ENCODE assay signal across 10 cellular contexts in the genomic region with DNA sequence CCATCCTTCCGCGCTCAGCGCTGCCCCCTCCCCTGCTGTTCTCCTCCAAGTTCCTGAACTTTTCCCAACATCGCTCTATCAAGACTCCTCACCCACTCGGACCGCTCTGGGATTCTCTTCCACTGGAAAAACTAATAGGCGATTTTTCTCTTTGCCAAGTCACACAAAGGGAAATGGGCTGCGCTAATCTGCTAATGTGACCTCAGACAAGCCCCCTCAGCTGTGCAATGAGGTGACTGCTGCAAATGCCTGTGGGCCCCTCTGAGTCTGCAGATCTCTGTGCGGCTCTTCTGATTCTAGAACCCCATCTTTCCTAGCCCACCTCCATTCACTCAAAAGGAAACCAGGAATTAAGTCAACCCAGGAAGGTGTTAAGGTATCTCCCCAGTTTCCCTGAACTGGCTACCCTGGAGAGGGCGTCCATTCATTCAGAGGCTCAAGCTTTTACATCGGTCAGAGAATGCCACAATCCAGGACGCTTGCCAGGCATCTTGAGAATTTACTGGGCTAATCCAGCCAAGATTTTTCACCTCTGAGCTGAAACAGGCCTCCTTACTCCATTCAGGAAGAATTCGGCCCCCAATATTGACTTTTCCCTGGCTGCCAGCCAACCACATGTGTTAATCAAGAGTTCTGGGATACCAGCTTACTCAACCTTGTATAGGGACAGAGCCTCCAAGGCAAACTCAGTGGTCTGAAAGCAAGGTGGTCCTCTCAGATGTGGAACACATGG. TPM values are rescaled to one million over a fixed set of nuclear protein-coding genes. Genes with fewer than 3 reads are reported as not detected.
DNase-seq lines count a peak whose midpoint lies in the region; ATAC-seq and TF ChIP-seq lines count a peak whose summit lies in the region.
"Had no signal": no experiment of that assay in that cellular context is flagged by ENCODE, and none has a peak within 500 bp of the region (broad histone marks: within the 10 kb centered on the region; RNA-seq: fewer than 3 reads in every experiment).

No MANE protein-coding gene starts in this region.

- peaks cover 33% of the 10 kb centered on the region for H3K27me3 Mint-ChIP-seq in memory B cell

- DNase-seq in NCI-H345 (lab: John Stamatoyannopoulos, UW) (peak; percentile 2), NCI-H345 treated with DMSO at 0.1 percent for 48 hours (lab: John Stamatoyannopoulos, UW; ENCODE audit: unreplicated experiment) (no peak), dorsolateral prefrontal cortex (no peak), memory B cell (ENCODE audit: low spot score in 2 of 2) (no peak), activated gamma-delta T cell treated with Interleukin-2 at 50 U/mL for 16 hours (no peak), D341Med (ENCODE audit: low spot score) (no peak)

- ATAC-seq in memory B cell (ENCODE audit: low read depth) (no peak), GM19324 (IDR thresholded peaks at IDR 0.05; ENCODE audit: low FRiP score, unreplicated experiment) (no peak)

- H3K36me3 Mint-ChIP-seq in memory B cell, result no peaks in the 10 kb centered on the region

- peaks cover 1% of the 10 kb centered on the region for H3K9me3 Mint-ChIP-seq in memory B cell

- 12% methylated on average over 13 of the region's 13 CpGs for WGBS in urinary bladder

- H3K27ac ChIP-seq in dorsolateral prefrontal cortex (no peak overlapping the region), urinary bladder (ENCODE audit: low read depth) (no peak overlapping the region)
- H3K27ac ChIP-seq: BLaER1 treated with 17β-estradiol and CSF1 and Interleukin-3, amounts not matched to agents 10 nM and 100 nM had no signal

- H3K4me3 ChIP-seq in dorsolateral prefrontal cortex (peak overlapping the region in 55 of 59 donors; percentile 9 to 65 (median 44)), urinary bladder (ENCODE audit: low read depth, low read length) (peak overlapping the region; percentile 49)

- no peak for TF ChIP-seq CTCF in dorsolateral prefrontal cortex (IDR thresholded peaks at IDR 0.05 in 54 of 56, conservative IDR thresholded peaks at IDR 0.05 in 2 of 56; ENCODE audit: low read depth in 1 of 56, partially characterized antibody in 56 of 56)

- no peak overlapping the region for H3K27ac Mint-ChIP-seq in memory B cell

- peak overlapping the region; percentile 4 for H3K4me3 Mint-ChIP-seq in memory B cell

- H3K36me3 ChIP-seq in urinary bladder (ENCODE audit: insufficient read depth), result no peaks in the 10 kb centered on the region
- H3K36me3 ChIP-seq: BLaER1 treated with 17β-estradiol and CSF1 and Interleukin-3, amounts not matched to agents 10 nM and 100 nM had no signal

- peaks cover 0 to 80% (median 34%) of the 10 kb centered on the region in 45 donors for H3K27me3 ChIP-seq in dorsolateral prefrontal cortex

- no peaks in the 10 kb centered on the region for H3K4me1 Mint-ChIP-seq in memory B cell

- no peaks in the 10 kb centered on the region for H3K4me1 ChIP-seq in urinary bladder (ENCODE audit: insufficient read depth)

- intact Hi-C loops in dorsolateral prefrontal cortex (cut with DNase I), result no loop called here

RNA-seq across cellular contexts. Expression of gene ADAMTS12, which starts 0.8 kb away (rescaled TPM):
- total RNA-seq in dorsolateral prefrontal cortex (1 to 10 TPM in 23 of 120 experiments, under 1 TPM in 94, not detected in 3; 0.07 to 3.3 (median 0.49) TPM), urinary bladder (28.8 TPM)
- 2.5 TPM for polyA plus RNA-seq in urinary bladder

RNA-seq across cellular contexts. Expression of gene RXFP3, which starts 43.6 kb away (rescaled TPM):
- 1 to 10 TPM in 16 of 120 experiments, under 1 TPM in 81, not detected in 23; 0.25 to 1.9 (median 0.60) TPM for total RNA-seq in dorsolateral prefrontal cortex
- total RNA-seq in urinary bladder, result not detected
- not detected for polyA plus RNA-seq in urinary bladder
- total RNA-seq: mononuclear cell had no signal
